In the genomic region with DNA sequence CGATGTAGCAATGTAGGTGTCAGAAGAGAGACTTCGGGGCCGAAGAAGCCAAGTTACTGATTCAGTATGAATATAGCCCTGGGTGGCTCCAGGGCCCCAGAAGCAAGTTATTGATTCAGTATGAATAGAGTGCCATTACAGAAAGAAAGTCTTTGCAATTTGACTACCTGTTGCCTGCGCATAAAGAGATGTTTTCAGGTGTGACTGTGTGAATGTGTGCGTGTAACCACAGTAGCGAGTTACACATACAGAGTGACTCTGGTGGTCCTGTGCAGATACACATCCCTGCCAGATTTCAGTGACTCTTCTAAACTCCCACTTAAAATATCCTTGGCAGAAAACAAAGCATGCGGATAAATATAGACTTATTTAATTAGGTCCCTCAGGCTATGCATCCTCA, we compare ENCODE assay signal across 10 cellular contexts.
"Had no signal": no experiment of that assay in that cellular context is flagged by ENCODE, and none has a peak within 500 bp of the region (broad histone marks: within the 10 kb centered on the region; RNA-seq: fewer than 3 reads in every experiment).

No MANE protein-coding gene starts in this region.

- H3K9ac ChIP-seq: GM23248, KMS-11 had no signal

- DNase-seq: GOT3, H7, KBM-7 had no signal

- H3K27ac ChIP-seq: GM23248, HL-60, KMS-11 had no signal

- H3K4me2 ChIP-seq: KMS-11 had no signal

- H3K9me3 Mint-ChIP-seq: IgD-negative memory B cell had no signal

- H3K4me3 Mint-ChIP-seq: IgD-negative memory B cell had no signal

- H3K36me3 ChIP-seq: HAP-1 had no signal

- H3K9me3 ChIP-seq: HAP-1 had no signal

- H3K4me3 ChIP-seq: GM23248, HAP-1 had no signal

- ATAC-seq: HCT116, HepG2 had no signal

- H3K4me1 Mint-ChIP-seq: IgD-negative memory B cell had no signal

- H3K27ac Mint-ChIP-seq: IgD-negative memory B cell had no signal

- H3K36me3 Mint-ChIP-seq: IgD-negative memory B cell had no signal

- H3K4me1 ChIP-seq: HAP-1 had no signal
